2 cellular contexts compared by ENCODE assay signal in genomic region chr16:30953111-30953510, GRCh38.
TF ChIP-seq lines count a peak whose summit lies in the region.

No MANE protein-coding gene starts in this region.

TF ChIP-seq in SK-N-SH, 30 proteins besides CTCF, POLR2A, EP300 and RAD21:
- TF ChIP-seq RFX5 (IDR thresholded peaks at IDR 0.05; ENCODE audit: low read length) (no peak), REST (IDR thresholded peaks at IDR 0.05; ENCODE audit: low read depth, low read length) (no peak), NRF1 (IDR thresholded peaks at IDR 0.05; ENCODE audit: low read depth, low read length) (no peak), FOXJ3 (CRISPR knock-in tag; IDR thresholded peaks at IDR 0.05) (no peak), USF1 (IDR thresholded peaks at IDR 0.05; ENCODE audit: borderline replicate concordance, low read depth) (no peak), TEAD4 (IDR thresholded peaks at IDR 0.05; ENCODE audit: borderline replicate concordance, insufficient read depth) (no peak), GABPA (IDR thresholded peaks at IDR 0.05; ENCODE audit: low read depth) (no peak), TCF12 (IDR thresholded peaks at IDR 0.05) (no peak), RXRA (IDR thresholded peaks at IDR 0.05; ENCODE audit: borderline replicate concordance, low read depth) (no peak), SIN3A (IDR thresholded peaks at IDR 0.05; ENCODE audit: borderline replicate concordance, low read depth, low read length) (no peak), IRF3 (IDR thresholded peaks at IDR 0.05; ENCODE audit: low read depth, low read length) (no peak), JUND (IDR thresholded peaks at IDR 0.05) (no peak)

TF ChIP-seq in SK-N-SH treated with all-trans-retinoic acid at 6 μM for 48 hours, 23 proteins besides CTCF, POLR2A, EP300 and RAD21 (continued from another document):
- TF ChIP-seq RARB (CRISPR knock-in tag; IDR thresholded peaks at IDR 0.05) = no peak
- no peak for TF ChIP-seq ARNTL (CRISPR knock-in tag; IDR thresholded peaks at IDR 0.05; ENCODE audit: borderline replicate concordance, low read depth)
- no peak for TF ChIP-seq OSR1 (CRISPR knock-in tag; IDR thresholded peaks at IDR 0.05)
- TF ChIP-seq GLIS3 (CRISPR knock-in tag; IDR thresholded peaks at IDR 0.05) = no peak
- no peak for TF ChIP-seq TCF4 (CRISPR knock-in tag; IDR thresholded peaks at IDR 0.05; ENCODE audit: borderline replicate concordance)
- no peak for TF ChIP-seq PATZ1 (CRISPR knock-in tag; IDR thresholded peaks at IDR 0.05; ENCODE audit: borderline replicate concordance)
- no peak for TF ChIP-seq PPARA (CRISPR knock-in tag; IDR thresholded peaks at IDR 0.05; ENCODE audit: borderline replicate concordance)
